ENCODE assay signal across 25 cellular contexts in the genomic region with DNA sequence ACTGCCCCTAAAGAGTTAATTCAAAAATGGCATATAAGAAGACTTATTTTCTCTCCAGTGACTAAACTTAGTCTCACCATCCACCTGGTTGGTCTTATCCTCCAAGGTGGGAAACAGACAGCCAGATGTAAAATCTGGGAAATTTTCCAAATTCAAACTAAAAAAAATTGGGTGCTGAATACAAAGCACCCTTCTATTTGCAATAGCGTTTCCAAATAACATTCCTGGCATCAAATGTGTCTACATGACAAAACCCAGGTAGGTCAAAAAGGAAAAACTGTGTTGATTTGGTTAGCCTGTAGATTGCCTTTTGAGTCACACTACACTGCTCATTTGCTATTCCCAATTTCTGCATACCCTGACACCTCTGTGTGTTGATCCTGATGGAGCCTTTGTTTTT.
DNase-seq lines count a peak whose midpoint lies in the region; ATAC-seq, FAIRE-seq and TF ChIP-seq lines count a peak whose summit lies in the region.
"Had no signal": no experiment of that assay in that cellular context is flagged by ENCODE, and none has a peak within 500 bp of the region (broad histone marks: within the 10 kb centered on the region; RNA-seq: fewer than 3 reads in every experiment).

No MANE protein-coding gene starts in this region.

- BruUV-seq in MCF 10A (replicated peaks; lab: Mats Ljungman, UMichigan), result no TSS peak

- TF ChIP-seq POLR2A in breast epithelium (IDR thresholded peaks at IDR 0.05), result no peak

- no peak overlapping the region for H3K27ac ChIP-seq in breast epithelium
- H3K27ac ChIP-seq: BLaER1, RWPE1, SK-N-MC had no signal

- TF ChIP-seq CTCF in MCF 10A (IDR thresholded peaks at IDR 0.05; ENCODE audit: unreplicated experiment) (no peak), breast epithelium (IDR thresholded peaks at IDR 0.05) (no peak), bronchial epithelial cell (IDR thresholded peaks at IDR 0.05; ENCODE audit: insufficient read depth, low read length, severe bottlenecking) (no peak)

- H3K4me1 ChIP-seq in breast epithelium, result no peaks in the 10 kb centered on the region
- H3K4me1 ChIP-seq: BLaER1, Caco-2 had no signal

- intact Hi-C loops in MCF 10A (cut with micrococcal nuclease), result loop anchor here (10.0 kb wide), 1 partner anchor 234 kb away; no protein-coding TSS in a partner anchor
- intact Hi-C loops in breast epithelium (cut with DNase I; ENCODE audit: low total_unique reads), result no loop called here

- H3K27ac Mint-ChIP-seq in MCF 10A (ENCODE audit: low read depth, unreplicated experiment), result no peak overlapping the region
- H3K27ac Mint-ChIP-seq: CD4-positive, alpha-beta T cell; T-helper 1 cell treated with Interleukin-12 subunit alpha and Interleukin-12 subunit beta and Interleukin-4 antibody, amounts not matched to agents 30 μg/mL and 1 μg/mL, for 36 hours had no signal

- no peak overlapping the region for H3K4me3 ChIP-seq in breast epithelium
- H3K4me3 ChIP-seq in bronchial epithelial cell (ENCODE audit: low read depth, low read length), result no peak overlapping the region
- H3K4me3 ChIP-seq: BLaER1, SK-N-MC had no signal

- CTCF ChIA-PET in MCF 10A (lab: Yijun Ruan, JAX), result no interaction called here

- H3K27me3 ChIP-seq in breast epithelium (no peaks in the 10 kb centered on the region), bronchial epithelial cell (ENCODE audit: control insufficient read depth, insufficient read depth, low read length) (no peaks in the 10 kb centered on the region)
- H3K27me3 ChIP-seq: BLaER1 had no signal

- H3K9me3 Mint-ChIP-seq in MCF 10A (ENCODE audit: unreplicated experiment), result no peaks in the 10 kb centered on the region
- H3K9me3 Mint-ChIP-seq: CD4-positive, alpha-beta T cell; T-helper 1 cell treated with Interleukin-12 subunit alpha and Interleukin-12 subunit beta and Interleukin-4 antibody, amounts not matched to agents 30 μg/mL and 1 μg/mL, for 36 hours had no signal

- peaks cover 9% of the 10 kb centered on the region for H3K4me1 Mint-ChIP-seq in MCF 10A (ENCODE audit: insufficient read depth, unreplicated experiment)

- ATAC-seq in HG03354 (IDR thresholded peaks at IDR 0.05; ENCODE audit: poor library complexity, severe bottlenecking, unreplicated experiment) (no peak), HG03469 (IDR thresholded peaks at IDR 0.05; ENCODE audit: unreplicated experiment) (no peak)
- ATAC-seq: HCT116, Panc1 had no signal

- DNase-seq in MCF 10A (ENCODE audit: unreplicated experiment), result peak; percentile 11
- DNase-seq in breast epithelium (ENCODE audit: low spot score in 2 of 2), result no peak
- DNase-seq in NCI-H2171 treated with DMSO at 0.1 percent for 48 hours (lab: John Stamatoyannopoulos, UW), result peak; percentile 76
- DNase-seq in bronchial epithelial cell (ENCODE audit: low read depth), result peak; percentile 17
- no peak for DNase-seq in CD1c-positive myeloid dendritic cell (ENCODE audit: extremely low spot score)
- DNase-seq: Caco-2; CD4-positive, alpha-beta T cell; GF-D8; NCI-H1694; NCI-H2029 treated with DMSO at 0.1 percent for 48 hours; NCI-H226; NCI-H524; NCI-H82; SHP77 treated with DMSO at 0.1 percent for 48 hours; SW 1271 had no signal

- POLR2A ChIA-PET in MCF 10A (lab: Yijun Ruan, JAX), result no interaction called here

- H3K27me3 Mint-ChIP-seq in MCF 10A (ENCODE audit: insufficient read depth, unreplicated experiment), result no peaks in the 10 kb centered on the region
- H3K27me3 Mint-ChIP-seq: CD4-positive, alpha-beta T cell had no signal

- no peaks in the 10 kb centered on the region for H3K9me3 ChIP-seq in breast epithelium
- H3K9me3 ChIP-seq: BLaER1, Caco-2 had no signal

- FAIRE-seq in bronchial epithelial cell (lab: Jason Lieb, UNC), result no peak
- FAIRE-seq: GM12891, H1 had no signal

- H3K36me3 ChIP-seq in breast epithelium, result no peaks in the 10 kb centered on the region
- H3K36me3 ChIP-seq in bronchial epithelial cell (ENCODE audit: control insufficient read depth, insufficient read depth, low read length), result no peaks in the 10 kb centered on the region
- H3K36me3 ChIP-seq: BLaER1 had no signal

- H3K36me3 Mint-ChIP-seq in MCF 10A (ENCODE audit: insufficient read depth, unreplicated experiment), result no peaks in the 10 kb centered on the region

- no peak overlapping the region for H3K4me3 Mint-ChIP-seq in MCF 10A (ENCODE audit: unreplicated experiment)
- H3K4me3 Mint-ChIP-seq: CD4-positive, alpha-beta T cell; T-helper 1 cell treated with Interleukin-12 subunit alpha and Interleukin-12 subunit beta and Interleukin-4 antibody, amounts not matched to agents 30 μg/mL and 1 μg/mL, for 36 hours had no signal

Comparison
In these comparisons a context has a peak if more than half of its experiments do, and no peak if none do; other contexts are left out.
1. DNase-seq: peak in MCF 10A (single experiment), NCI-H2171 treated with DMSO at 0.1 percent for 48 hours (single experiment) and bronchial epithelial cell (single experiment); none in breast epithelium (0 of 2) and CD1c-positive myeloid dendritic cell (single experiment).